Comparison of ENCODE assay signal across 3 cellular contexts in genomic region chr18:31507124-31507523, GRCh38. TPM values are rescaled to one million over a fixed set of nuclear protein-coding genes. Genes with fewer than 3 reads are reported as not detected.
"Had no signal": no experiment of that assay in that cellular context is flagged by ENCODE, and none has a peak within 500 bp of the region (broad histone marks: within the 10 kb centered on the region; RNA-seq: fewer than 3 reads in every experiment).

No MANE protein-coding gene starts in this region.

RNA-seq across cellular contexts. Expression of gene DSG3, which starts 59.6 kb away (rescaled TPM):
- total RNA-seq: subcutaneous adipose tissue, tibial nerve, upper lobe of left lung had no signal
